Comparison of ENCODE assay signal across 1 cellular context in the genomic region with DNA sequence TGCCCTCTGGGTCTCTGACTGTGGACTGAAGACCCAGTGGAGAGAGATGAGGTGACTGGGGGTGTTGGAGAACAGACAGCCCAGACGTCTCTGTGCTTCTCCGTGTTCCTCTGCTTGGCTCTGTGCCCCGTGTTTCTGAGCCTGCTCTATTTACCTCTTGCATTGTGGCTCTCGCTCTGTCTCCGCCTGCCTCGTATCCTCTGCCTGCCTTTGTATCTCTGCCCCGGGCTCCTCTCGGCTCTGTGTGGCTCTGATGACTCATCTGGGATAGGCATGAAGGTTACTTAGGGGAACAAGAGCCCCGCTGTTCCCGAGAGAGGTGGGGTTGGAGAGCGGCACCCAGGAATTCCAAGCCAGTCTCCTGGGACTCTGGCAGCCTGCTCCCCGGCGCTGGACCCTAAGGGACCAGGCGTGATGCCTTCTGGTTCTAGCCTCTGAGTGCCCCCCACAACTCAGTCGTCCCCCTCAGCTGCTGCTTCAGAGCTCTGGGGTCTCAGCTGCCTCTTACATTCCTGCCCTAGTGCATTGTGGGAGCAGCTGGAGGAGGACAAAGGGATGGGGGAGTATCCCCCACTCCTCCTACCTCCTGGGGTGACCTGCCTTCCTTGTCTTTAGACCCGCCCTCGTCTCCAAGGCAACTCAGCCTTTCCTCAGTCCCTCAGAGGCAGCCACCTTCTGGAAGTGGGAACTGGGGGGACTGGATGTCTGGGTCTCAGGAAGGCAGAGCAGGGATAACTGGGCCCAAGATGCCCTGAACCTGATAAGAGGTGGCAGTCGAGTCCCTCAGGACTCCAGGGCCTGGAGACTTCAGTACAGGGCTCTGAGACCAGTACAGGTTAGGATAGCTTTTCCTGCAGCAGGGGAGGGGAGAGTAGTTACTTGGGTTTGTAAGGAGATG.
TF ChIP-seq lines count a peak whose summit lies in the region.

No MANE protein-coding gene starts in this region.

TF ChIP-seq in HEK293, 187 proteins besides CTCF, POLR2A, EP300 and RAD21 (continued from another document):
- TF ChIP-seq, protein P1, sequence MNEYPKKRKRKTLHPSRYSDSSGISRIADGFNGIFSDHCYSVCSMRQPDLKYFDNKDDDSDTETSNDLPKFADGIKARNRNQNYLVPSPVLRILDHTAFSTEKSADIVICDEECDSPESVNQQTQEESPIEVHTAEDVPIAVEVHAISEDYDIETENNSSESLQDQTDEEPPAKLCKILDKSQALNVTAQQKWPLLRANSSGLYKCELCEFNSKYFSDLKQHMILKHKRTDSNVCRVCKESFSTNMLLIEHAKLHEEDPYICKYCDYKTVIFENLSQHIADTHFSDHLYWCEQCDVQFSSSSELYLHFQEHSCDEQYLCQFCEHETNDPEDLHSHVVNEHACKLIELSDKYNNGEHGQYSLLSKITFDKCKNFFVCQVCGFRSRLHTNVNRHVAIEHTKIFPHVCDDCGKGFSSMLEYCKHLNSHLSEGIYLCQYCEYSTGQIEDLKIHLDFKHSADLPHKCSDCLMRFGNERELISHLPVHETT (tag by site-specific recombination; IDR thresholded peaks at IDR 0.05) = no peak
- TF ChIP-seq AEBP2 (tag by site-specific recombination; IDR thresholded peaks at IDR 0.05; ENCODE audit: borderline replicate concordance) (no peak), SETDB1 (IDR thresholded peaks at IDR 0.05; ENCODE audit: insufficient read length, low read length) (no peak), ZNF16 (tag by site-specific recombination; IDR thresholded peaks at IDR 0.05; ENCODE audit: low read depth) (no peak), ZNF24 (tag by site-specific recombination; IDR thresholded peaks at IDR 0.05) (no peak), HOXC10 (CRISPR knock-in tag; IDR thresholded peaks at IDR 0.05) (no peak), GFI1B (tag by site-specific recombination; IDR thresholded peaks at IDR 0.05) (no peak), GLIS1 (tag by site-specific recombination; IDR thresholded peaks at IDR 0.05) (peak; percentile 74), ZNF121 (tag by site-specific recombination; IDR thresholded peaks at IDR 0.05) (no peak), ZNF514 (tag by site-specific recombination; IDR thresholded peaks at IDR 0.05) (no peak), ZNF335 (tag by site-specific recombination; conservative IDR thresholded peaks at IDR 0.05) (peak; percentile 28), ZNF776 (tag by site-specific recombination; IDR thresholded peaks at IDR 0.05; ENCODE audit: borderline replicate concordance) (no peak), MYNN (tag by site-specific recombination; IDR thresholded peaks at IDR 0.05; ENCODE audit: borderline replicate concordance) (no peak), ZBTB6 (tag by site-specific recombination; IDR thresholded peaks at IDR 0.05) (peak; percentile 89), ZNF449 (tag by site-specific recombination; IDR thresholded peaks at IDR 0.05) (no peak), ZBTB8A (tag by site-specific recombination; IDR thresholded peaks at IDR 0.05) (no peak), ZNF747 (tag by site-specific recombination; IDR thresholded peaks at IDR 0.05) (no peak), ZNF19 (tag by site-specific recombination; IDR thresholded peaks at IDR 0.05; ENCODE audit: low read depth) (no peak), KLF8 (tag by site-specific recombination; IDR thresholded peaks at IDR 0.05) (no peak), ZNF837 (tag by site-specific recombination; IDR thresholded peaks at IDR 0.05) (no peak), EGR2 (tag by site-specific recombination; IDR thresholded peaks at IDR 0.05; ENCODE audit: low read depth) (peak; percentile 70), ZNF18 (tag by site-specific recombination; IDR thresholded peaks at IDR 0.05) (no peak), ZNF394 (tag by site-specific recombination; IDR thresholded peaks at IDR 0.05; ENCODE audit: borderline replicate concordance) (peak; percentile 49; the same call in 1 of the 2 replicates), ZNF366 (tag by site-specific recombination; conservative IDR thresholded peaks at IDR 0.05) (peak; percentile 40), ZFP37 (tag by site-specific recombination; IDR thresholded peaks at IDR 0.05) (no peak), ZNF221 (tag by site-specific recombination; IDR thresholded peaks at IDR 0.05; ENCODE audit: borderline replicate concordance) (no peak), ZNF660 (tag by site-specific recombination; IDR thresholded peaks at IDR 0.05) (peak; percentile 73; the same call in 1 of the 2 replicates), ZNF140 (tag by site-specific recombination; IDR thresholded peaks at IDR 0.05) (no peak), ZNF423 (tag by site-specific recombination; IDR thresholded peaks at IDR 0.05) (peak; percentile 75), ZFHX2 (tag by site-specific recombination; conservative IDR thresholded peaks at IDR 0.05) (peak; percentile 85), ZNF555 (tag by site-specific recombination; conservative IDR thresholded peaks at IDR 0.05) (no peak), TRIM28 (IDR thresholded peaks at IDR 0.05; ENCODE audit: borderline replicate concordance, low read length) (no peak), ZNF404 (tag by site-specific recombination; IDR thresholded peaks at IDR 0.05) (no peak), KLF16 (tag by site-specific recombination; IDR thresholded peaks at IDR 0.05) (no peak), ZNF623 (tag by site-specific recombination; IDR thresholded peaks at IDR 0.05) (no peak), ZNF112 (tag by site-specific recombination; IDR thresholded peaks at IDR 0.05) (no peak), ZNF561 (tag by site-specific recombination; IDR thresholded peaks at IDR 0.05; ENCODE audit: borderline replicate concordance) (no peak), GLI4 (tag by site-specific recombination; IDR thresholded peaks at IDR 0.05) (no peak), MZF1 (tag by site-specific recombination; IDR thresholded peaks at IDR 0.05; ENCODE audit: borderline replicate concordance) (no peak), SP2 (tag by site-specific recombination; IDR thresholded peaks at IDR 0.05) (peak; percentile 34; the same call in 1 of the 2 replicates), ZNF280C (tag by site-specific recombination; IDR thresholded peaks at IDR 0.05) (no peak)
- TF ChIP-seq, protein P2, sequence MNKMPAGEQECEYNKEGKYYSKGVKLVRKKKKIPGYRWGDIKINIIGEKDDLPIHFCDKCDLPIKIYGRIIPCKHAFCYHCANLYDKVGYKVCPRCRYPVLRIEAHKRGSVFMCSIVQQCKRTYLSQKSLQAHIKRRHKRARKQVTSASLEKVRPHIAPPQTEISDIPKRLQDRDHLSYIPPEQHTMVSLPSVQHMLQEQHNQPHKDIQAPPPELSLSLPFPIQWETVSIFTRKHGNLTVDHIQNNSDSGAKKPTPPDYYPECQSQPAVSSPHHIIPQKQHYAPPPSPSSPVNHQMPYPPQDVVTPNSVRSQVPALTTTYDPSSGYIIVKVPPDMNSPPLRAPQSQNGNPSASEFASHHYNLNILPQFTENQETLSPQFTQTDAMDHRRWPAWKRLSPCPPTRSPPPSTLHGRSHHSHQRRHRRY (tag by site-specific recombination; IDR thresholded peaks at IDR 0.05) = no peak
- TF ChIP-seq, protein P3, sequence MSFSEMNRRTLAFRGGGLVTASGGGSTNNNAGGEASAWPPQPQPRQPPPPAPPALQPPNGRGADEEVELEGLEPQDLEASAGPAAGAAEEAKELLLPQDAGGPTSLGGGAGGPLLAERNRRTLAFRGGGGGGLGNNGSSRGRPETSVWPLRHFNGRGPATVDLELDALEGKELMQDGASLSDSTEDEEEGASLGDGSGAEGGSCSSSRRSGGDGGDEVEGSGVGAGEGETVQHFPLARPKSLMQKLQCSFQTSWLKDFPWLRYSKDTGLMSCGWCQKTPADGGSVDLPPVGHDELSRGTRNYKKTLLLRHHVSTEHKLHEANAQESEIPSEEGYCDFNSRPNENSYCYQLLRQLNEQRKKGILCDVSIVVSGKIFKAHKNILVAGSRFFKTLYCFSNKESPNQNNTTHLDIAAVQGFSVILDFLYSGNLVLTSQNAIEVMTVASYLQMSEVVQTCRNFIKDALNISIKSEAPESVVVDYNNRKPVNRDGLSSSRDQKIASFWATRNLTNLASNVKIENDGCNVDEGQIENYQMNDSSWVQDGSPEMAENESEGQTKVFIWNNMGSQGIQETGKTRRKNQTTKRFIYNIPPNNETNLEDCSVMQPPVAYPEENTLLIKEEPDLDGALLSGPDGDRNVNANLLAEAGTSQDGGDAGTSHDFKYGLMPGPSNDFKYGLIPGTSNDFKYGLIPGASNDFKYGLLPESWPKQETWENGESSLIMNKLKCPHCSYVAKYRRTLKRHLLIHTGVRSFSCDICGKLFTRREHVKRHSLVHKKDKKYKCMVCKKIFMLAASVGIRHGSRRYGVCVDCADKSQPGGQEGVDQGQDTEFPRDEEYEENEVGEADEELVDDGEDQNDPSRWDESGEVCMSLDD (tag by site-specific recombination; IDR thresholded peaks at IDR 0.05) = 0 out of 2 replicates have a peak, but pooled peaks have one; percentile 68
- TF ChIP-seq, protein P4, sequence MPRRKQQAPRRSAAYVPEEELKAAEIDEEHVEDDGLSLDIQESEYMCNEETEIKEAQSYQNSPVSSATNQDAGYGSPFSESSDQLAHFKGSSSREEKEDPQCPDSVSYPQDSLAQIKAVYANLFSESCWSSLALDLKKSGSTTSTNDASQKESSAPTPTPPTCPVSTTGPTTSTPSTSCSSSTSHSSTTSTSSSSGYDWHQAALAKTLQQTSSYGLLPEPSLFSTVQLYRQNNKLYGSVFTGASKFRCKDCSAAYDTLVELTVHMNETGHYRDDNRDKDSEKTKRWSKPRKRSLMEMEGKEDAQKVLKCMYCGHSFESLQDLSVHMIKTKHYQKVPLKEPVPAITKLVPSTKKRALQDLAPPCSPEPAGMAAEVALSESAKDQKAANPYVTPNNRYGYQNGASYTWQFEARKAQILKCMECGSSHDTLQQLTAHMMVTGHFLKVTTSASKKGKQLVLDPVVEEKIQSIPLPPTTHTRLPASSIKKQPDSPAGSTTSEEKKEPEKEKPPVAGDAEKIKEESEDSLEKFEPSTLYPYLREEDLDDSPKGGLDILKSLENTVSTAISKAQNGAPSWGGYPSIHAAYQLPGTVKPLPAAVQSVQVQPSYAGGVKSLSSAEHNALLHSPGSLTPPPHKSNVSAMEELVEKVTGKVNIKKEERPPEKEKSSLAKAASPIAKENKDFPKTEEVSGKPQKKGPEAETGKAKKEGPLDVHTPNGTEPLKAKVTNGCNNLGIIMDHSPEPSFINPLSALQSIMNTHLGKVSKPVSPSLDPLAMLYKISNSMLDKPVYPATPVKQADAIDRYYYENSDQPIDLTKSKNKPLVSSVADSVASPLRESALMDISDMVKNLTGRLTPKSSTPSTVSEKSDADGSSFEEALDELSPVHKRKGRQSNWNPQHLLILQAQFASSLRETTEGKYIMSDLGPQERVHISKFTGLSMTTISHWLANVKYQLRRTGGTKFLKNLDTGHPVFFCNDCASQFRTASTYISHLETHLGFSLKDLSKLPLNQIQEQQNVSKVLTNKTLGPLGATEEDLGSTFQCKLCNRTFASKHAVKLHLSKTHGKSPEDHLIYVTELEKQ (tag by site-specific recombination; IDR thresholded peaks at IDR 0.05; ENCODE audit: borderline replicate concordance) = no peak
